ENCODE assay signal across 8 cellular contexts in genomic region chr20:49323622-49324238, GRCh38. TPM values are rescaled to one million over a fixed set of nuclear protein-coding genes. Genes with fewer than 3 reads are reported as not detected.
DNase-seq lines count a peak whose midpoint lies in the region; ATAC-seq and TF ChIP-seq lines count a peak whose summit lies in the region.

No MANE protein-coding gene starts in this region.

- no peaks in the 10 kb centered on the region for H3K79me2 ChIP-seq in smooth muscle cell (ENCODE audit: low read depth)

- no peak for TF ChIP-seq POLR2A in NB4 (IDR thresholded peaks at IDR 0.05; ENCODE audit: extremely low read depth, insufficient read length)

- POLR2A ChIA-PET in activated CD4-positive, alpha-beta memory T cell treated with anti-CD3 and anti-CD28 coated beads, Interleukin-2, amount 10 ng/mL, durations not matched to agents 7 days and 5 days (lab: Charles Lee), result interaction anchor here (1.0 to 6.2 kb wide), 4 partner anchors 11 to 46 kb away, joined by 3 to 72 read pairs (median 4); partner anchors contain the start of gene ZNFX1

- H3K27me3 ChIP-seq in cardiac muscle cell (peaks cover 38% of the 10 kb centered on the region), smooth muscle cell (ENCODE audit: low read depth) (peaks cover 62% of the 10 kb centered on the region)

- peaks cover 46% of the 10 kb centered on the region for H3K27me3 Mint-ChIP-seq in activated CD4-positive, alpha-beta memory T cell treated with anti-CD3 and anti-CD28 coated beads, Interleukin-2, amount 10 ng/mL, durations not matched to agents 7 days and 5 days

- no peak for ATAC-seq in HG03378 (IDR thresholded peaks at IDR 0.05; ENCODE audit: unreplicated experiment)

- no peak overlapping the region for H3K27ac ChIP-seq in cardiac muscle cell
- no peak overlapping the region for H3K27ac ChIP-seq in smooth muscle cell (ENCODE audit: low read depth)

- intact Hi-C loops in cardiac septum (cut with DNase I), result no loop called here

- H3K4me1 ChIP-seq in cardiac muscle cell (ENCODE audit: low read depth) (no peaks in the 10 kb centered on the region), smooth muscle cell (ENCODE audit: low read depth) (peaks cover 6% of the 10 kb centered on the region)

- H3K36me3 ChIP-seq in cardiac muscle cell (no peaks in the 10 kb centered on the region), smooth muscle cell (ENCODE audit: low read depth) (no peaks in the 10 kb centered on the region)

- no peak overlapping the region for H3K9ac ChIP-seq in smooth muscle cell (ENCODE audit: low read depth)

- peaks cover 38% of the 10 kb centered on the region for H3K4me1 Mint-ChIP-seq in activated CD4-positive, alpha-beta memory T cell treated with anti-CD3 and anti-CD28 coated beads, Interleukin-2, amount 10 ng/mL, durations not matched to agents 7 days and 5 days

- no peaks in the 10 kb centered on the region for H3K9me3 ChIP-seq in cardiac muscle cell (ENCODE audit: low read depth)
- H3K9me3 ChIP-seq in smooth muscle cell (replicated peaks; ENCODE audit: low read depth), result no peaks in the 10 kb centered on the region

- no peak overlapping the region for H3K4me2 ChIP-seq in smooth muscle cell

- H3K9me3 Mint-ChIP-seq in activated CD4-positive, alpha-beta memory T cell treated with anti-CD3 and anti-CD28 coated beads, Interleukin-2, amount 10 ng/mL, durations not matched to agents 7 days and 5 days, result no peaks in the 10 kb centered on the region

- CTCF ChIA-PET in activated CD4-positive, alpha-beta memory T cell treated with anti-CD3 and anti-CD28 coated beads, Interleukin-2, amount 10 ng/mL, durations not matched to agents 7 days and 5 days (lab: Charles Lee), result interaction anchor here (0.7 to 3.3 kb wide), 10 partner anchors 11 to 211 kb away, joined by 3 to 8 read pairs (median 4); no protein-coding TSS in a partner anchor

- H3K4me3 ChIP-seq in cardiac muscle cell, result no peak overlapping the region
- no peak overlapping the region for H3K4me3 ChIP-seq in NB4 (ENCODE audit: low read depth, low read length)
- no peak overlapping the region for H3K4me3 ChIP-seq in fibroblast of villous mesenchyme (ENCODE audit: low read depth, low read length)
- no peak overlapping the region for H3K4me3 ChIP-seq in smooth muscle cell

- no peak overlapping the region for H2AFZ ChIP-seq in smooth muscle cell (ENCODE audit: low read depth)

- no peaks in the 10 kb centered on the region for H3F3A ChIP-seq in smooth muscle cell (ENCODE audit: low read depth)

- H3K36me3 Mint-ChIP-seq in activated CD4-positive, alpha-beta memory T cell treated with anti-CD3 and anti-CD28 coated beads, Interleukin-2, amount 10 ng/mL, durations not matched to agents 7 days and 5 days (ENCODE audit: low read depth), result peaks cover 1% of the 10 kb centered on the region

- peak; percentile 48 for TF ChIP-seq CTCF in cardiac muscle cell (IDR thresholded peaks at IDR 0.05; ENCODE audit: low read depth, low read length)
- TF ChIP-seq CTCF in NB4 (IDR thresholded peaks at IDR 0.05; ENCODE audit: low read depth, low read length), result peak; percentile 25
- TF ChIP-seq CTCF in fibroblast of villous mesenchyme (IDR thresholded peaks at IDR 0.05; ENCODE audit: insufficient read depth, low read depth, low read length), result peak; percentile 51
- peak; percentile 18 for TF ChIP-seq CTCF in smooth muscle cell (IDR thresholded peaks at IDR 0.05; ENCODE audit: borderline replicate concordance, insufficient read depth, poor library complexity, severe bottlenecking)

- WGBS in smooth muscle cell (ENCODE audit: low lambda C conversion rate), result 80% methylated on average over 9 of the region's 9 CpGs

- H3K27ac Mint-ChIP-seq in activated CD4-positive, alpha-beta memory T cell treated with anti-CD3 and anti-CD28 coated beads, Interleukin-2, amount 10 ng/mL, durations not matched to agents 7 days and 5 days, result peak overlapping the region; percentile 74

- no peaks in the 10 kb centered on the region for H4K20me1 ChIP-seq in smooth muscle cell (ENCODE audit: low read depth)

- DNase-seq in cardiac muscle cell (ENCODE audit: low read depth in 1 of 2, low spot score in 1 of 2) (peak; percentile 26 to 85), cardiac septum (ENCODE audit: low spot score) (no peak), NB4 (ENCODE audit: low read depth) (peak; percentile 70), fibroblast of villous mesenchyme (ENCODE audit: low read depth) (peak; percentile 67), smooth muscle cell (lab: John Stamatoyannopoulos, UW; ENCODE audit: unreplicated experiment) (no peak), DMS79 treated with DMSO at 0.1 percent for 48 hours (lab: John Stamatoyannopoulos, UW) (no peak)
- DNase-seq in activated CD4-positive, alpha-beta memory T cell treated with anti-CD3 and anti-CD28 coated beads, Interleukin-2, amount 10 ng/mL, durations not matched to agents 7 days and 5 days, result peak; percentile 55

- peak overlapping the region; percentile 29 for H3K4me3 Mint-ChIP-seq in activated CD4-positive, alpha-beta memory T cell treated with anti-CD3 and anti-CD28 coated beads, Interleukin-2, amount 10 ng/mL, durations not matched to agents 7 days and 5 days

RNA-seq across cellular contexts. Expression of gene ZNFX1, which starts 45.9 kb away (rescaled TPM):
- total RNA-seq in cardiac muscle cell (5.9 and 8.2 TPM in 2 replicates), cardiac septum (24.0 TPM), fibroblast of villous mesenchyme (39.3 and 56.6 TPM in 2 replicates), smooth muscle cell (15.9 and 17.4 TPM in 2 replicates)
- polyA plus RNA-seq in cardiac muscle cell (5.0 and 6.2 TPM in 2 replicates), smooth muscle cell (16.4 and 18.0 TPM in 2 replicates)
- 10 to 100 TPM; 88.7 to 89.5 TPM for total RNA-seq in activated CD4-positive, alpha-beta memory T cell treated with anti-CD3 and anti-CD28 coated beads, Interleukin-2, amount 10 ng/mL, durations not matched to agents 7 days and 5 days

Comparison
In these comparisons a context has a peak if more than half of its experiments do, and no peak if none do; other contexts are left out.
1. DNase-seq: peak in cardiac muscle cell (2 of 2), NB4 (single experiment), activated CD4-positive, alpha-beta memory T cell treated with anti-CD3 and anti-CD28 coated beads, Interleukin-2, amount 10 ng/mL, durations not matched to agents 7 days and 5 days (single experiment) and fibroblast of villous mesenchyme (single experiment); none in cardiac septum (single experiment), smooth muscle cell (single experiment) and DMS79 treated with DMSO at 0.1 percent for 48 hours (single experiment).
2. Peak in every context shown above with its lines, with median percentiles within 50 percentile points of each other: CTCF ChIP-seq.